In the genomic region with DNA sequence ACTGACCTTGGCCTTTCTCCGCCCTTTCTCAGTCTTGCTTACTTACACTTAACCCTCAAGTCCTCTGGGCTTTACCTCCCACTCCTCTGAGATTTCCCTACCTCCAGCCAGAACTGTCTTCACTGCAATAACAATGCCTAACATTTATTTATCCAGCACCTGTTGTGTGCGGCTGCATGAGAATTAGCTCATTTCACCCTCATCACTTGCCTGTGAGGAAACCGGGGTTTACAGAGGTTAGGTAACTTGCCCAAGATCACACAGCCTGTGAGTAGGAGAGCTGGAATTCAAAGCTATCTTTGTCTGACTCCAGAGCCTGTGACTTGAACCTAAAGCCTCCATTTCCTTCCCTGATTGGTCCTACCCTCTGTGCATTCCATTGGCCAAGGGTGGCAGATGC, we compare ENCODE assay signal across 1 cellular context.
TF ChIP-seq lines count a peak whose summit lies in the region.

No MANE protein-coding gene starts in this region.

TF ChIP-seq in WTC11, 78 proteins besides CTCF, POLR2A, EP300 and RAD21 (continued from another document):
- TF ChIP-seq PRDM15 (CRISPR knock-in tag; IDR thresholded peaks at IDR 0.05): no peak
- TF ChIP-seq USF2 (CRISPR knock-in tag; IDR thresholded peaks at IDR 0.05): no peak
- TF ChIP-seq, protein P1, sequence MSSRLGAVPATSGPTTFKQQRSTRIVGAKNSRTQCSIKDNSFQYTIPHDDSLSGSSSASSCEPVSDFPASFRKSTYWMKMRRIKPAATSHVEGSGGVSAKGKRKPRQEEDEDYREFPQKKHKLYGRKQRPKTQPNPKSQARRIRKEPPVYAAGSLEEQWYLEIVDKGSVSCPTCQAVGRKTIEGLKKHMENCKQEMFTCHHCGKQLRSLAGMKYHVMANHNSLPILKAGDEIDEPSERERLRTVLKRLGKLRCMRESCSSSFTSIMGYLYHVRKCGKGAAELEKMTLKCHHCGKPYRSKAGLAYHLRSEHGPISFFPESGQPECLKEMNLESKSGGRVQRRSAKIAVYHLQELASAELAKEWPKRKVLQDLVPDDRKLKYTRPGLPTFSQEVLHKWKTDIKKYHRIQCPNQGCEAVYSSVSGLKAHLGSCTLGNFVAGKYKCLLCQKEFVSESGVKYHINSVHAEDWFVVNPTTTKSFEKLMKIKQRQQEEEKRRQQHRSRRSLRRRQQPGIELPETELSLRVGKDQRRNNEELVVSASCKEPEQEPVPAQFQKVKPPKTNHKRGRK (CRISPR knock-in tag; IDR thresholded peaks at IDR 0.05; ENCODE audit: borderline replicate concordance): no peak
- TF ChIP-seq OVOL2 (CRISPR knock-in tag; IDR thresholded peaks at IDR 0.05; ENCODE audit: borderline replicate concordance): no peak
- no peak for TF ChIP-seq TCF7 (CRISPR knock-in tag; IDR thresholded peaks at IDR 0.05; ENCODE audit: low read depth)
- no peak for TF ChIP-seq GTF2I (CRISPR knock-in tag; conservative IDR thresholded peaks at IDR 0.05)
- TF ChIP-seq, protein P2, sequence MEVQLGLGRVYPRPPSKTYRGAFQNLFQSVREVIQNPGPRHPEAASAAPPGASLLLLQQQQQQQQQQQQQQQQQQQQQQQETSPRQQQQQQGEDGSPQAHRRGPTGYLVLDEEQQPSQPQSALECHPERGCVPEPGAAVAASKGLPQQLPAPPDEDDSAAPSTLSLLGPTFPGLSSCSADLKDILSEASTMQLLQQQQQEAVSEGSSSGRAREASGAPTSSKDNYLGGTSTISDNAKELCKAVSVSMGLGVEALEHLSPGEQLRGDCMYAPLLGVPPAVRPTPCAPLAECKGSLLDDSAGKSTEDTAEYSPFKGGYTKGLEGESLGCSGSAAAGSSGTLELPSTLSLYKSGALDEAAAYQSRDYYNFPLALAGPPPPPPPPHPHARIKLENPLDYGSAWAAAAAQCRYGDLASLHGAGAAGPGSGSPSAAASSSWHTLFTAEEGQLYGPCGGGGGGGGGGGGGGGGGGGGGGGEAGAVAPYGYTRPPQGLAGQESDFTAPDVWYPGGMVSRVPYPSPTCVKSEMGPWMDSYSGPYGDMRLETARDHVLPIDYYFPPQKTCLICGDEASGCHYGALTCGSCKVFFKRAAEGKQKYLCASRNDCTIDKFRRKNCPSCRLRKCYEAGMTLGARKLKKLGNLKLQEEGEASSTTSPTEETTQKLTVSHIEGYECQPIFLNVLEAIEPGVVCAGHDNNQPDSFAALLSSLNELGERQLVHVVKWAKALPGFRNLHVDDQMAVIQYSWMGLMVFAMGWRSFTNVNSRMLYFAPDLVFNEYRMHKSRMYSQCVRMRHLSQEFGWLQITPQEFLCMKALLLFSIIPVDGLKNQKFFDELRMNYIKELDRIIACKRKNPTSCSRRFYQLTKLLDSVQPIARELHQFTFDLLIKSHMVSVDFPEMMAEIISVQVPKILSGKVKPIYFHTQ (CRISPR knock-in tag; IDR thresholded peaks at IDR 0.05): no peak
- TF ChIP-seq, protein P3, sequence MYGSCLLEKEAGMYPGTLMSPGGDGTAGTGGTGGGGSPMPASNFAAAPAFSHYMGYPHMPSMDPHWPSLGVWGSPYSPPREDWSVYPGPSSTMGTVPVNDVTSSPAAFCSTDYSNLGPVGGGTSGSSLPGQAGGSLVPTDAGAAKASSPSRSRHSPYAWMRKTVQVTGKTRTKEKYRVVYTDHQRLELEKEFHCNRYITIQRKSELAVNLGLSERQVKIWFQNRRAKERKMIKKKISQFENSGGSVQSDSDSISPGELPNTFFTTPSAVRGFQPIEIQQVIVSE (CRISPR knock-in tag; IDR thresholded peaks at IDR 0.05; ENCODE audit: borderline replicate concordance): no peak
- TF ChIP-seq JAZF1 (CRISPR knock-in tag; IDR thresholded peaks at IDR 0.05): no peak
